Comparison of ENCODE assay signal across 9 cellular contexts in the genomic region with DNA sequence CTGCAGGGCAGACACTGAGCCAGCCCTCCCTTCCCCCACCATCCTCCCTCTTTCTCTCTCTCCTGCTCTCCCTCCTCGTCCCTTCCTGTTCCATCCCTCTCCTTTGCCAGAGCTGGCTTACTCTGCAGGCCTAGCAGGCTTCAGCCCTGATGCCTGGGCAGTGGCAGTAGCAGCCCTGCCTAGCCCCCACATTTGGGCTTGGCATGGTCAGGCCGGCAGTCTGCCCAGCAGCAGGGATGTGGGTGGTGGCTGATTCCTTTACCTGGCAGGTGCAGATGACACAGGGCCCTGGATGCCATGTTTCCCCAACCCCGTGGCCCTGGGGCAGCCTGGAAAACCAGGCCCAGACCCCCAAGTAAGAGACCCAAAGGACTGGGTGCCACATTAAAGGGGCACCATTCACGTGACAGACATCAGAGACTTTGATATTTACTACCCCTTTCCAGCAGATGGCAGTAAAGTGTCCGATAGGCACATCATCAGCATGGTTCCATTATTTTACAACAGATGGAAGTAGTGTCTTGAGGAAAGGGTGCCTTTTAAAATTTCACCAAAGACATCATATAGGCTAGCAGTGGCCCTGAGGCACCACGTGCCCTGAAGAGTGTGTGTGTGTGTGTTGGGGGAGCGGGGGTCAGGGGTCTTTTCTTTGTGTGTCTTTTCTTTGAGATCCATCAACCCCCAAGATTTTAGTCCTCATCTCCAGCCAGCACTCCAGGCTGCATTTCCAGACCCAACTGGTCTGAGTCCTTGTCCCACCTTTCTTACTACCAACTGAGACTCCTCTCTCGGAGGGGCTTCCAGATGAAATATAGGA. TPM values are rescaled to one million over a fixed set of nuclear protein-coding genes. Genes with fewer than 3 reads are reported as not detected.
DNase-seq lines count a peak whose midpoint lies in the region; ATAC-seq and TF ChIP-seq lines count a peak whose summit lies in the region.
"Had no signal": no experiment of that assay in that cellular context is flagged by ENCODE, and none has a peak within 500 bp of the region (broad histone marks: within the 10 kb centered on the region; RNA-seq: fewer than 3 reads in every experiment).

No MANE protein-coding gene starts in this region.

- no peak overlapping the region for H3K27ac Mint-ChIP-seq in activated naive CD4-positive, alpha-beta T cell treated with anti-CD3 and anti-CD28 coated beads, Interleukin-2, amount 50 U/mL, for 72 hours
- no peak overlapping the region for H3K27ac Mint-ChIP-seq in central memory CD8-positive, alpha-beta T cell (ENCODE audit: low read depth)

- no peaks in the 10 kb centered on the region for H3K4me1 ChIP-seq in upper lobe of right lung

- H3K9me3 ChIP-seq in upper lobe of right lung: no peaks in the 10 kb centered on the region

- DNase-seq in activated naive CD4-positive, alpha-beta T cell treated with anti-CD3 and anti-CD28 coated beads, Interleukin-2, amount 50 U/mL, for 72 hours (ENCODE audit: low spot score in 2 of 2): peak in 1 of 2 donors; percentile 38
- DNase-seq in activated naive CD4-positive, alpha-beta T cell (lab: John Stamatoyannopoulos, UW): no peak
- DNase-seq in NOMO-1 treated with DMSO at 0.1 percent for 48 hours (lab: John Stamatoyannopoulos, UW; ENCODE audit: unreplicated experiment) (peak; percentile 37), left colon (peak in 1 of 2 donors; percentile 18), upper lobe of right lung (peak; percentile 52)
- no peak for DNase-seq in central memory CD8-positive, alpha-beta T cell (ENCODE audit: low spot score in 2 of 2)

- peak; percentile 62 for TF ChIP-seq CTCF in upper lobe of right lung (IDR thresholded peaks at IDR 0.05)

- H3K9me3 Mint-ChIP-seq in activated naive CD4-positive, alpha-beta T cell treated with anti-CD3 and anti-CD28 coated beads, Interleukin-2, amount 50 U/mL, for 72 hours: peaks cover 0 to 6% of the 10 kb centered on the region in 2 donors
- no peaks in the 10 kb centered on the region for H3K9me3 Mint-ChIP-seq in central memory CD8-positive, alpha-beta T cell

- peaks cover 74% of the 10 kb centered on the region for H3K27me3 Mint-ChIP-seq in central memory CD8-positive, alpha-beta T cell

- no peaks in the 10 kb centered on the region for H3K36me3 ChIP-seq in upper lobe of right lung

- H3K27me3 ChIP-seq in upper lobe of right lung: peaks cover 27% of the 10 kb centered on the region

- H3K27ac ChIP-seq in upper lobe of right lung: no peak overlapping the region

- H3K4me3 Mint-ChIP-seq in central memory CD8-positive, alpha-beta T cell: no peak overlapping the region

- no peak overlapping the region for H3K4me3 ChIP-seq in upper lobe of right lung

- H3K4me1 Mint-ChIP-seq in central memory CD8-positive, alpha-beta T cell: peaks cover 7% of the 10 kb centered on the region

- intact Hi-C loops in left colon (cut with DNase I, micrococcal nuclease): loop anchor here in 1 of 2 donors (5.0 kb wide), 1 partner anchor 188 kb away; no protein-coding TSS in a partner anchor
- intact Hi-C loops in upper lobe of right lung (cut with DNase I): no loop called here

- H3K36me3 Mint-ChIP-seq in activated naive CD4-positive, alpha-beta T cell treated with anti-CD3 and anti-CD28 coated beads, Interleukin-2, amount 50 U/mL, for 72 hours: no peaks in the 10 kb centered on the region
- H3K36me3 Mint-ChIP-seq in central memory CD8-positive, alpha-beta T cell (ENCODE audit: insufficient read depth): peaks cover 1% of the 10 kb centered on the region

- ATAC-seq in activated naive CD4-positive, alpha-beta T cell treated with anti-CD3 and anti-CD28 coated beads, Interleukin-2, amount 50 U/mL, for 72 hours: peak; percentile 86 to 87
- ATAC-seq in HG02981 (IDR thresholded peaks at IDR 0.05; ENCODE audit: unreplicated experiment) (peak; percentile 57), left colon (peak; percentile 51), upper lobe of right lung (peak; percentile 80), GM21737 (IDR thresholded peaks at IDR 0.05; ENCODE audit: unreplicated experiment) (no peak)
- ATAC-seq in central memory CD8-positive, alpha-beta T cell (replicated peaks; ENCODE audit: extremely low read depth, poor library complexity, severe bottlenecking): peak; percentile 54

RNA-seq across cellular contexts. Expression of a gene that starts 5.9 kb away (rescaled TPM):
- under 1 TPM; 0.16 TPM for total RNA-seq in activated naive CD4-positive, alpha-beta T cell treated with anti-CD3 and anti-CD28 coated beads, Interleukin-2, amount 50 U/mL, for 72 hours
- total RNA-seq in left colon (1 to 10 TPM in 1 of 2 donors, under 1 TPM in 1; 0.81 to 1.6 TPM), upper lobe of right lung (1.3 TPM)

RNA-seq across cellular contexts. Expression of a gene that starts 33.1 kb away (rescaled TPM):
- 1 to 10 TPM; 6.1 to 9.7 TPM for total RNA-seq in activated naive CD4-positive, alpha-beta T cell treated with anti-CD3 and anti-CD28 coated beads, Interleukin-2, amount 50 U/mL, for 72 hours
- total RNA-seq in left colon (1 to 10 TPM; 6.6 to 8.5 TPM), upper lobe of right lung (29.4 TPM)
- total RNA-seq: glomerular endothelial cell had no signal

RNA-seq across cellular contexts. Expression of a gene that starts 41.9 kb away (rescaled TPM):
- 100 to 1,000 TPM; 104 to 113 TPM for total RNA-seq in activated naive CD4-positive, alpha-beta T cell treated with anti-CD3 and anti-CD28 coated beads, Interleukin-2, amount 50 U/mL, for 72 hours
- total RNA-seq in left colon (10 to 100 TPM; 65.8 to 78.5 TPM), upper lobe of right lung (180 TPM)

Comparison
In these comparisons a context has a peak if more than half of its experiments do, and no peak if none do; other contexts are left out.
1. DNase-seq: peak in NOMO-1 treated with DMSO at 0.1 percent for 48 hours (single experiment) and upper lobe of right lung (single experiment); none in activated naive CD4-positive, alpha-beta T cell (0 of 4) and central memory CD8-positive, alpha-beta T cell (0 of 2).